Comparison of ENCODE assay signal across 8 cellular contexts in the genomic region with DNA sequence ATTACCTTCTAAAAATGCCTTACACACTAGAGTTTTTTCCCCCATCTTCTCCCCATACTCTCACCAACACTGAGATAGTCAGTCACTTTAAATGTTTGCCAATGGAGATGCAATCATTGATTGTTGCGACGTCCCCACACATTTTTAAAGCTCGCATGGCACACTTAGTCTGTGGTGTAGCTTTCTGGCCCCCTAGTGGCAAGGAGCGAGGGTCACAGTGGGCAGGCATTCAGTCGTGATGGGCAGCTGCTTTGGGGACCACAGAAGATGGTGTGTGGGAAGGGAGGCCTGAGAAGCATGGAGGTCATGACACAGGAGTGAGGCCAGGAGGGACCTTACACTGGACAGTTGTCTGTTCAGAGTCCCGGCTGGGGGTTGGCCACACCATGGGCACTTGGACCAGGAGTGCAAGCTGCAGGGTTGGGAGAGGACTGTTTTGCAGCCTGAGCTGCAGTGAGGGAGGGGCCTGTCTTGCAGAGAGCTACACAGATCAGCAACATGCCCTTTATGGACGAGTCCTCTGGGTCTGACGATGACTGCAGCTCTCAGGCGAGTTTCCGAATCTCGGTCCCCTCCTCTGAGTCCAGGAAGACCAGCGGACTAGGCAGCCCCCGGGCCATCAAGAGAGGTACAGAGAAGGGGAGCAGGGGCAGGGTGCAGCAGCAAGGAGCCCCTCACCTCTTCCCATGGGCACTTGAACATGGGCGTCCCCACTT. TPM values are rescaled to one million over a fixed set of nuclear protein-coding genes. Genes with fewer than 3 reads are reported as not detected.
DNase-seq lines count a peak whose midpoint lies in the region; ATAC-seq, FAIRE-seq and TF ChIP-seq lines count a peak whose summit lies in the region.

No MANE protein-coding gene starts in this region.

- H3K4me1 ChIP-seq in heart left ventricle, result no peaks in the 10 kb centered on the region

- no peak overlapping the region for H3K9ac ChIP-seq in SU-DHL-6 (ENCODE audit: low read length)

- no peaks in the 10 kb centered on the region for H3K9me3 ChIP-seq in SU-DHL-6 (ENCODE audit: insufficient read depth, low read length)
- no peaks in the 10 kb centered on the region for H3K9me3 ChIP-seq in heart left ventricle

- peaks cover 3% of the 10 kb centered on the region for H3K4me1 Mint-ChIP-seq in activated naive CD8-positive, alpha-beta T cell treated with anti-CD3 and anti-CD28 coated beads for 36 hours

- no peaks in the 10 kb centered on the region for H3K27me3 Mint-ChIP-seq in activated naive CD8-positive, alpha-beta T cell treated with anti-CD3 and anti-CD28 coated beads for 36 hours

- no peaks in the 10 kb centered on the region for H4K20me1 ChIP-seq in SU-DHL-6 (ENCODE audit: low read depth, low read length)

- no peaks in the 10 kb centered on the region for H3K79me2 ChIP-seq in SU-DHL-6 (ENCODE audit: insufficient read depth, low read length)

- peak; percentile 91 for FAIRE-seq in GM18507 (lab: Jason Lieb, UNC)

- no peak for TF ChIP-seq POLR2A in heart left ventricle (IDR thresholded peaks at IDR 0.05)

- no peaks in the 10 kb centered on the region for H3K9me2 ChIP-seq in SU-DHL-6 (replicated peaks; ENCODE audit: insufficient read depth, low read length)

- H3K36me3 ChIP-seq in SU-DHL-6 (ENCODE audit: low read length) (no peaks in the 10 kb centered on the region), heart left ventricle (no peaks in the 10 kb centered on the region)

- no peak overlapping the region for H3K27ac ChIP-seq in SU-DHL-6 (ENCODE audit: low read depth, low read length)
- no peak overlapping the region for H3K27ac ChIP-seq in heart left ventricle

- intact Hi-C loops in heart left ventricle (cut with DNase I), result loop anchor here in 9 of 10 donors (1.0 to 10.0 kb wide), 6 partner anchors 44 to 145 kb away; no protein-coding TSS in a partner anchor

- peak; percentile 93 for TF ChIP-seq CTCF in LNCaP clone FGC (IDR thresholded peaks at IDR 0.05; ENCODE audit: control insufficient read depth, extremely low read depth, insufficient read depth)
- peak; percentile 98 for TF ChIP-seq CTCF in SU-DHL-6 (IDR thresholded peaks at IDR 0.05; ENCODE audit: insufficient read depth, low read length, poor library complexity, severe bottlenecking)
- peak; percentile 67 to 89 (median 80) for TF ChIP-seq CTCF in heart left ventricle (IDR thresholded peaks at IDR 0.05)

- no peak overlapping the region for H2AFZ ChIP-seq in SU-DHL-6 (ENCODE audit: low read depth, low read length, severe bottlenecking)

- no peaks in the 10 kb centered on the region for H3K9me3 Mint-ChIP-seq in activated naive CD8-positive, alpha-beta T cell treated with anti-CD3 and anti-CD28 coated beads for 36 hours

- DNase-seq in AG08395 (ENCODE audit: low spot score) (peak; percentile 77), GM18507 (ENCODE audit: extremely low spot score, insufficient read length, low read depth) (peak; percentile 54), LNCaP clone FGC (ENCODE audit: low read depth) (peak; percentile 22), heart left ventricle (peak; percentile 47 to 74 (median 63)), renal cortical epithelial cell (ENCODE audit: low read depth) (peak; percentile 39)
- DNase-seq in activated naive CD8-positive, alpha-beta T cell treated with anti-CD3 and anti-CD28 coated beads for 36 hours, result peak; percentile 64

- 42 to 52% (median 46%) methylated on average over 14 of the region's 14 CpGs for WGBS in heart left ventricle, 4 donors

- H3K36me3 Mint-ChIP-seq in activated naive CD8-positive, alpha-beta T cell treated with anti-CD3 and anti-CD28 coated beads for 36 hours, result no peaks in the 10 kb centered on the region

- H3K27ac Mint-ChIP-seq in activated naive CD8-positive, alpha-beta T cell treated with anti-CD3 and anti-CD28 coated beads for 36 hours, result no peak overlapping the region

- H3K4me3 Mint-ChIP-seq in activated naive CD8-positive, alpha-beta T cell treated with anti-CD3 and anti-CD28 coated beads for 36 hours, result no peak overlapping the region

- ATAC-seq in heart left ventricle (peak; percentile 70 to 82 (median 73)), GM21529 (IDR thresholded peaks at IDR 0.05; ENCODE audit: unreplicated experiment) (no peak)

- H3K27me3 ChIP-seq in SU-DHL-6 (ENCODE audit: low read length) (no peaks in the 10 kb centered on the region), heart left ventricle (no peaks in the 10 kb centered on the region)

- no peaks in the 10 kb centered on the region for H3F3A ChIP-seq in SU-DHL-6 (ENCODE audit: insufficient read depth)

- no peak overlapping the region for H3K4me2 ChIP-seq in SU-DHL-6 (ENCODE audit: low read depth, low read length, poor library complexity, severe bottlenecking)

- no peak overlapping the region for H3K4me3 ChIP-seq in LNCaP clone FGC (ENCODE audit: low read depth, low read length)
- H3K4me3 ChIP-seq in SU-DHL-6 (ENCODE audit: insufficient read depth, low read length, poor library complexity, severe bottlenecking), result no peak overlapping the region
- no peak overlapping the region for H3K4me3 ChIP-seq in heart left ventricle

RNA-seq across cellular contexts. Expression of gene PIGH, which starts 28.6 kb away (rescaled TPM):
- total RNA-seq in activated naive CD8-positive, alpha-beta T cell treated with anti-CD3 and anti-CD28 coated beads for 36 hours, result 10 to 100 TPM; 17.5 to 18.2 TPM
- total RNA-seq in heart left ventricle, result 10 to 100 TPM in 6 of 9 donors, 1 to 10 TPM in 3; 8.0 to 21.3 (median 11.4) TPM
- polyA plus RNA-seq in heart left ventricle, result 10 to 100 TPM; 12.2 to 30.0 TPM
- total RNA-seq in renal cortical epithelial cell, result 10.9 and 14.0 TPM in 2 replicates

RNA-seq across cellular contexts. Expression of gene PLEKHH1, which starts 38.3 kb away (rescaled TPM):
- total RNA-seq in activated naive CD8-positive, alpha-beta T cell treated with anti-CD3 and anti-CD28 coated beads for 36 hours, result 1 to 10 TPM; 2.4 to 3.3 TPM
- total RNA-seq in heart left ventricle (1 to 10 TPM; 2.4 to 9.2 (median 5.2) TPM), renal cortical epithelial cell (1.7 and 7.3 TPM in 2 replicates)
- polyA plus RNA-seq in heart left ventricle, result 1 to 10 TPM; 3.4 to 6.3 TPM

RNA-seq across cellular contexts. Expression of gene ARG2, which starts 48.3 kb away (rescaled TPM):
- 10 to 100 TPM in 1 of 2 experiments, 1 to 10 TPM in 1; 8.7 to 10.2 TPM for total RNA-seq in activated naive CD8-positive, alpha-beta T cell treated with anti-CD3 and anti-CD28 coated beads for 36 hours
- 1 to 10 TPM in 7 of 9 donors, under 1 TPM in 2; 0.61 to 6.3 (median 1.5) TPM for total RNA-seq in heart left ventricle
- polyA plus RNA-seq in heart left ventricle, result 10 to 100 TPM in 1 of 2 donors, under 1 TPM in 1; 0.34 to 53.7 TPM
- total RNA-seq in renal cortical epithelial cell, result 4.5 and 17.4 TPM in 2 replicates

Comparison
In these comparisons a context has a peak if more than half of its experiments do, and no peak if none do; other contexts are left out.
1. DNase-seq: peak in every context shown above with its lines; median percentile 77 in AG08395; 64 in activated naive CD8-positive, alpha-beta T cell treated with anti-CD3 and anti-CD28 coated beads for 36 hours; 63 in heart left ventricle; 54 in GM18507; 39 in renal cortical epithelial cell; 22 in LNCaP clone FGC.